Comparison of ENCODE assay signal across 26 cellular contexts in genomic region chr4:95839891-95840290, GRCh38. TPM values are rescaled to one million over a fixed set of nuclear protein-coding genes. Genes with fewer than 3 reads are reported as not detected.
"Had no signal": no experiment of that assay in that cellular context is flagged by ENCODE, and none has a peak within 500 bp of the region (broad histone marks: within the 10 kb centered on the region; RNA-seq: fewer than 3 reads in every experiment).

TSS of gene PDHA2 (plus strand) at chr4:95840093. CDS start at chr4:95840151, 58 bp downstream.

- H3K4me2 ChIP-seq: SK-N-SH had no signal

- ATAC-seq: activated CD4-positive, alpha-beta T cell treated with anti-CD3 and anti-CD28 coated beads for 36 hours; activated T-cell treated with anti-CD3 and anti-CD28 coated beads, Interleukin-2, amount 50 U/mL, for 72 hours had no signal

- H3K36me3 ChIP-seq: MG63, SJCRH30 had no signal

- H3K27ac ChIP-seq: SJCRH30, VCaP had no signal

- H3K27me3 Mint-ChIP-seq: activated CD4-positive, alpha-beta memory T cell treated with anti-CD3 and anti-CD28 coated beads, Interleukin-2, amount 10 ng/mL, durations not matched to agents 7 days and 5 days; activated CD4-positive, alpha-beta T cell treated with anti-CD3 and anti-CD28 coated beads for 36 hours; activated naive CD4-positive, alpha-beta T cell treated with anti-CD3 and anti-CD28 coated beads, Interleukin-2, amount 10 ng/mL, durations not matched to agents 7 days and 5 days; activated naive CD8-positive, alpha-beta T cell treated with anti-CD3 and anti-CD28 coated beads for 36 hours had no signal

- DNase-seq: activated CD4-positive, alpha-beta memory T cell treated with anti-CD3 and anti-CD28 coated beads, Interleukin-2, amount 10 ng/mL, durations not matched to agents 7 days and 5 days; activated CD4-positive, alpha-beta T cell treated with anti-CD3 and anti-CD28 coated beads for 36 hours; activated CD4-positive, alpha-beta T cell treated with anti-CD3 and anti-CD28 coated beads, Interleukin-2, amount 50 U/mL, for 1 hour; activated gamma-delta T cell treated with Interleukin-2 at 50 U/mL for 16 hours; activated naive CD4-positive, alpha-beta T cell treated with anti-CD3 and anti-CD28 coated beads, Interleukin-2, amount 10 ng/mL, durations not matched to agents 7 days and 5 days; activated naive CD8-positive, alpha-beta T cell treated with anti-CD3 and anti-CD28 coated beads for 36 hours; activated T-cell treated with anti-CD3 and anti-CD28 coated beads for 4 hours; activated T-cell treated with anti-CD3 and anti-CD28 coated beads, Interleukin-2, amount 50 U/mL, for 72 hours; MG63; MV-4-11; NCI-H1092 treated with DMSO at 0.1 percent for 48 hours; NCI-H1417 treated with DMSO at 0.1 percent for 48 hours; NCI-H1694 treated with DMSO at 0.1 percent for 48 hours; NCI-H2029 treated with DMSO at 0.1 percent for 48 hours; NCI-H510A treated with DMSO at 0.1 percent for 48 hours; NCI-H69; SJCRH30; SK-N-SH; T-helper 1 cell had no signal

- H3K27ac Mint-ChIP-seq: activated CD4-positive, alpha-beta memory T cell treated with anti-CD3 and anti-CD28 coated beads, Interleukin-2, amount 10 ng/mL, durations not matched to agents 7 days and 5 days; activated CD4-positive, alpha-beta T cell treated with anti-CD3 and anti-CD28 coated beads for 36 hours; activated naive CD4-positive, alpha-beta T cell treated with anti-CD3 and anti-CD28 coated beads, Interleukin-2, amount 10 ng/mL, durations not matched to agents 7 days and 5 days; activated naive CD8-positive, alpha-beta T cell treated with anti-CD3 and anti-CD28 coated beads for 36 hours; activated T-cell treated with anti-CD3 and anti-CD28 coated beads, Interleukin-2, amount 50 U/mL, for 72 hours; activated T-helper 2 cell treated with anti-CD3 and anti-CD28 coated beads, Interferon-gamma antibody, Interleukin-2, Interleukin-4, amounts not matched to agents 10 μg/mL and 5 μg/mL and 100 μg/mL, durations not matched to agents 14 hours and 24 hours and 36 hours had no signal

- H3K4me1 ChIP-seq: SJCRH30 had no signal

- H3K9me2 ChIP-seq: SK-N-SH had no signal

- H3K4me3 ChIP-seq: MG63, SJCRH30 had no signal

- H3K9me3 Mint-ChIP-seq: activated naive CD4-positive, alpha-beta T cell treated with anti-CD3 and anti-CD28 coated beads, Interleukin-2, amount 10 ng/mL, durations not matched to agents 7 days and 5 days; activated naive CD8-positive, alpha-beta T cell treated with anti-CD3 and anti-CD28 coated beads for 36 hours; activated T-cell treated with anti-CD3 and anti-CD28 coated beads, Interleukin-2, amount 50 U/mL, for 72 hours; activated T-helper 2 cell treated with anti-CD3 and anti-CD28 coated beads, Interferon-gamma antibody, Interleukin-2, Interleukin-4, amounts not matched to agents 10 μg/mL and 5 μg/mL and 100 μg/mL, durations not matched to agents 14 hours and 24 hours and 36 hours had no signal

- H3K9me3 ChIP-seq: MG63, SK-N-SH had no signal

- H3K4me1 Mint-ChIP-seq: activated CD4-positive, alpha-beta memory T cell treated with anti-CD3 and anti-CD28 coated beads, Interleukin-2, amount 10 ng/mL, durations not matched to agents 7 days and 5 days; activated CD4-positive, alpha-beta T cell treated with anti-CD3 and anti-CD28 coated beads for 36 hours; activated naive CD4-positive, alpha-beta T cell treated with anti-CD3 and anti-CD28 coated beads, Interleukin-2, amount 10 ng/mL, durations not matched to agents 7 days and 5 days; activated naive CD8-positive, alpha-beta T cell treated with anti-CD3 and anti-CD28 coated beads for 36 hours had no signal

- H3K4me3 Mint-ChIP-seq: activated CD4-positive, alpha-beta memory T cell treated with anti-CD3 and anti-CD28 coated beads, Interleukin-2, amount 10 ng/mL, durations not matched to agents 7 days and 5 days; activated CD4-positive, alpha-beta T cell treated with anti-CD3 and anti-CD28 coated beads for 36 hours; activated naive CD4-positive, alpha-beta T cell treated with anti-CD3 and anti-CD28 coated beads, Interleukin-2, amount 10 ng/mL, durations not matched to agents 7 days and 5 days; activated naive CD8-positive, alpha-beta T cell treated with anti-CD3 and anti-CD28 coated beads for 36 hours; activated T-cell treated with anti-CD3 and anti-CD28 coated beads, Interleukin-2, amount 50 U/mL, for 72 hours had no signal

- H3K27me3 ChIP-seq: MG63, SJCRH30 had no signal

- H3K36me3 Mint-ChIP-seq: activated naive CD4-positive, alpha-beta T cell treated with anti-CD3 and anti-CD28 coated beads, Interleukin-2, amount 10 ng/mL, durations not matched to agents 7 days and 5 days; activated naive CD8-positive, alpha-beta T cell treated with anti-CD3 and anti-CD28 coated beads for 36 hours had no signal

RNA-seq across cellular contexts. Expression of gene PDHA2, which starts in this region (rescaled TPM):
- total RNA-seq: activated CD4-positive, alpha-beta memory T cell treated with anti-CD3 and anti-CD28 coated beads, Interleukin-2, amount 10 ng/mL, durations not matched to agents 7 days and 5 days; activated CD4-positive, alpha-beta T cell treated with anti-CD3 and anti-CD28 coated beads for 36 hours; activated CD8-positive, alpha-beta memory T cell treated with anti-CD3 and anti-CD28 coated beads for 36 hours; activated naive CD8-positive, alpha-beta T cell treated with anti-CD3 and anti-CD28 coated beads for 36 hours; activated T-cell treated with anti-CD3 and anti-CD28 coated beads, Interleukin-2, amount 50 U/mL, for 72 hours; activated T-helper 2 cell treated with anti-CD3 and anti-CD28 coated beads, Interferon-gamma antibody, Interleukin-2, Interleukin-4, amounts not matched to agents 10 μg/mL and 5 μg/mL and 100 μg/mL, durations not matched to agents 14 hours and 24 hours and 36 hours; cardiac septum; RPMI7951; SJCRH30; T-helper 2 cell treated with Interferon-gamma antibody and Interleukin-4, amounts not matched to agents 100 ng/mL and 5 ng/mL, for 36 hours had no signal
- polyA plus RNA-seq: adipose tissue, SK-N-SH had no signal
